ENCODE assay signal across 1 cellular context in genomic region chr1:1109743-1110142, GRCh38.
A peak's percentile ranks its signal among the peaks of the same experiment; 100 is the strongest.
TF ChIP-seq lines count a peak whose summit lies in the region.

No MANE protein-coding gene starts in this region.

TF ChIP-seq in K562, 482 proteins besides CTCF, POLR2A, EP300 and RAD21 (continued from another document):
- TF ChIP-seq EP400 (IDR thresholded peaks at IDR 0.05) = peak; percentile 47; the same call in 1 of the 2 replicates
- TF ChIP-seq E2F6 (IDR thresholded peaks at IDR 0.05; ENCODE audit: borderline replicate concordance in 1 of 2, extremely low read depth in 1 of 2, insufficient read depth in 1 of 2, insufficient read length in 1 of 2, low read depth in 1 of 2, low read length in 1 of 2, poor library complexity in 1 of 2, severe bottlenecking in 1 of 2) = peak in 1 of 2 experiments; percentile 48
- 0 out of 2 replicates have a peak, but pooled peaks have one; percentile 25 for TF ChIP-seq ESRRA (IDR thresholded peaks at IDR 0.05; ENCODE audit: borderline replicate concordance, low read depth)
- TF ChIP-seq NFE2 (IDR thresholded peaks at IDR 0.05; ENCODE audit: low read depth) = 0 out of 2 replicates have a peak, but pooled peaks have one; percentile 17
- peak; percentile 64; the same call in 1 of the 2 replicates for TF ChIP-seq SMARCE1 (IDR thresholded peaks at IDR 0.05)
- TF ChIP-seq RBM34 (IDR thresholded peaks at IDR 0.05; ENCODE audit: borderline replicate concordance, insufficient read depth, low read length) = no peak
- TF ChIP-seq TFAP4 (CRISPR knock-in tag; IDR thresholded peaks at IDR 0.05; ENCODE audit: borderline replicate concordance) = 0 out of 2 replicates have a peak, but pooled peaks have one; percentile 43
- 0 out of 2 replicates have a peak, but pooled peaks have one; percentile 53 for TF ChIP-seq NCOA1 (IDR thresholded peaks at IDR 0.05; ENCODE audit: low read depth)
- TF ChIP-seq MEF2A (IDR thresholded peaks at IDR 0.05; ENCODE audit: control insufficient read depth, low read depth, low read length) = 0 out of 2 replicates have a peak, but pooled peaks have one; percentile 24
- TF ChIP-seq DMBX1 (CRISPR knock-in tag; IDR thresholded peaks at IDR 0.05; ENCODE audit: borderline replicate concordance) = 0 out of 2 replicates have a peak, but pooled peaks have one; percentile 54
- peak; percentile 61 for TF ChIP-seq TEAD4 (IDR thresholded peaks at IDR 0.05; ENCODE audit: low read length)
- no peak for TF ChIP-seq TEAD4 (CRISPR knock-in tag; IDR thresholded peaks at IDR 0.05; ENCODE audit: borderline replicate concordance)
- TF ChIP-seq MBD1 (CRISPR knock-in tag; IDR thresholded peaks at IDR 0.05) = peak; percentile 2; the same call in 1 of the 2 replicates
- peak; percentile 82 for TF ChIP-seq CXXC5 (CRISPR knock-in tag; IDR thresholded peaks at IDR 0.05)
